ENCODE assay signal across 1 cellular context in genomic region chr2:12109363-12110017, GRCh38.
TF ChIP-seq lines count a peak whose summit lies in the region.

No MANE protein-coding gene starts in this region.

TF ChIP-seq in IMR-90, 13 proteins besides CTCF, POLR2A, EP300 and RAD21:
- TF ChIP-seq RFX5 (IDR thresholded peaks at IDR 0.05; ENCODE audit: low read depth, low read length) = no peak
- TF ChIP-seq CHD1 (IDR thresholded peaks at IDR 0.05; ENCODE audit: low read depth, low read length) = no peak
- no peak for TF ChIP-seq BHLHE40 (IDR thresholded peaks at IDR 0.05; ENCODE audit: low read depth, low read length)
- TF ChIP-seq FOS (IDR thresholded peaks at IDR 0.05; ENCODE audit: low read depth, low read length) = no peak
- no peak for TF ChIP-seq MXI1 (IDR thresholded peaks at IDR 0.05; ENCODE audit: borderline replicate concordance, low read depth, low read length)
- TF ChIP-seq MAZ (IDR thresholded peaks at IDR 0.05; ENCODE audit: borderline replicate concordance, low read depth, low read length) = no peak
- no peak for TF ChIP-seq MAFK (IDR thresholded peaks at IDR 0.05; ENCODE audit: low read depth, low read length)
